ENCODE assay signal across 22 cellular contexts in genomic region chr3:178044320-178044719, GRCh38.
DNase-seq lines count a peak whose midpoint lies in the region; ATAC-seq, FAIRE-seq and TF ChIP-seq lines count a peak whose summit lies in the region.
"Had no signal": no experiment of that assay in that cellular context is flagged by ENCODE, and none has a peak within 500 bp of the region (broad histone marks: within the 10 kb centered on the region; RNA-seq: fewer than 3 reads in every experiment).

No MANE protein-coding gene starts in this region.

- TF ChIP-seq CTCF in HepG2 (CRISPR knock-in tag; IDR thresholded peaks at IDR 0.05): no peak
- TF ChIP-seq CTCF in right lobe of liver (IDR thresholded peaks at IDR 0.05): no peak
- TF ChIP-seq CTCF in HEK293 (tag by site-specific recombination; IDR thresholded peaks at IDR 0.05): no peak
- TF ChIP-seq CTCF in H1 (IDR thresholded peaks at IDR 0.05; ENCODE audit: control extremely low read depth in 1 of 3, insufficient read depth in 1 of 3, low read depth in 1 of 3, low read length in 3 of 3): no peak

- no peak overlapping the region for H3K4me2 ChIP-seq in HepG2 (ENCODE audit: low read depth, low read length)
- H3K4me2 ChIP-seq in H1 (ENCODE audit: insufficient read depth in 1 of 2, low read depth in 2 of 2, low read length in 2 of 2): no peak overlapping the region
- H3K4me2 ChIP-seq in Karpas-422 (ENCODE audit: low read depth, low read length, poor library complexity, severe bottlenecking): no peak overlapping the region
- H3K4me2 ChIP-seq: BLaER1 had no signal

- no peak overlapping the region for H3K18ac ChIP-seq in H1 (ENCODE audit: extremely low read depth, low read length)

- no peak overlapping the region for H3K27ac ChIP-seq in HepG2 (ENCODE audit: extremely low read length, insufficient read depth, low read length)
- no peak overlapping the region for H3K27ac ChIP-seq in right lobe of liver
- H3K27ac ChIP-seq in HEK293 (ENCODE audit: extremely low read depth, low read depth, low read length): no peak overlapping the region
- no peak overlapping the region for H3K27ac ChIP-seq in H1 (ENCODE audit: low read depth, low read length)
- no peak overlapping the region for H3K27ac ChIP-seq in Karpas-422 (ENCODE audit: low read length)
- H3K27ac ChIP-seq: 22Rv1, BLaER1 had no signal

- no peak overlapping the region for H2BK15ac ChIP-seq in H1 (ENCODE audit: low read length)

- WGBS in HepG2 (ENCODE audit: low lambda C conversion rate): 61% methylated on average over 2 of the region's 2 CpGs
- WGBS in right lobe of liver (ENCODE audit: insufficient coverage, low coverage, low lambda C conversion rate, missing lambda C conversion rate): 91% methylated on average over 2 of the region's 2 CpGs
- 94% methylated on average over 2 of the region's 2 CpGs; no CpG with 5 or more reads in 1 of the 2 experiments for WGBS in H1 (ENCODE audit: extremely low coverage in 1 of 2, insufficient coverage in 1 of 2, insufficient read length in 1 of 2, insufficient replicate concordance in 2 of 2, low coverage in 1 of 2, low lambda C conversion rate in 2 of 2, missing lambda C conversion rate in 1 of 2), 2 experiments

- BruUV-seq in HepG2 (replicated peaks; lab: Mats Ljungman, UMichigan): no TSS peak

- H3K9me3 ChIP-seq in HepG2 (ENCODE audit: low read length) (no peaks in the 10 kb centered on the region), right lobe of liver (no peaks in the 10 kb centered on the region), HEK293 (ENCODE audit: control insufficient read depth, insufficient read depth, low read depth, low read length) (no peaks in the 10 kb centered on the region), H1 (ENCODE audit: insufficient read depth in 2 of 2, low read depth in 1 of 2, low read length in 1 of 2) (no peaks in the 10 kb centered on the region), Karpas-422 (ENCODE audit: low read length) (peaks cover 13% of the 10 kb centered on the region)
- H3K9me3 ChIP-seq: BE2C, Caco-2 had no signal

- H3K56ac ChIP-seq in H1 (replicated peaks; ENCODE audit: insufficient read length, low read depth, low read length): no peak overlapping the region

- H3K23ac ChIP-seq in H1 (ENCODE audit: insufficient read length): no peak overlapping the region

- DNase-seq in HepG2 (ENCODE audit: low spot score): no peak
- DNase-seq in right lobe of liver: no peak
- DNase-seq in H1 (ENCODE audit: low read depth in 1 of 2, low spot score in 2 of 2): no peak
- DNase-seq in CD1c-positive myeloid dendritic cell (ENCODE audit: extremely low spot score): no peak
- DNase-seq in Karpas-422: no peak
- DNase-seq: ACHN; BE2C; C1 segment of cervical spinal cord; Caco-2; Calu3; CD4-positive, alpha-beta T cell; CD8-positive, alpha-beta T cell; DMS79 treated with DMSO at 0.1 percent for 48 hours; GF-D8 had no signal

- H2BK120ac ChIP-seq in H1 (replicated peaks; ENCODE audit: low read depth, low read length): no peak overlapping the region

- no peak overlapping the region for H3K14ac ChIP-seq in H1 (ENCODE audit: insufficient read length)

- H2BK12ac ChIP-seq in H1 (ENCODE audit: low read depth, low read length): no peak overlapping the region

- H3K4ac ChIP-seq in H1 (replicated peaks; ENCODE audit: insufficient read length, low read depth, low read length): no peak overlapping the region

- no peaks in the 10 kb centered on the region for H3K9me2 ChIP-seq in Karpas-422 (replicated peaks; ENCODE audit: insufficient read depth, low read length)

- TF ChIP-seq POLR2A in HepG2 (IDR thresholded peaks at IDR 0.05; ENCODE audit: insufficient read depth in 1 of 2, low read depth in 2 of 2, low read length in 2 of 2) (no peak), right lobe of liver (IDR thresholded peaks at IDR 0.05) (no peak), H1 (IDR thresholded peaks at IDR 0.05; ENCODE audit: control extremely low read depth in 1 of 2, low read depth in 2 of 2, low read length in 2 of 2) (no peak)

- H3K4me3 ChIP-seq in HepG2 (replicated peaks in 1 of 3; ENCODE audit: insufficient read depth in 1 of 3, low read depth in 2 of 3, low read length in 3 of 3): no peak overlapping the region
- no peak overlapping the region for H3K4me3 ChIP-seq in right lobe of liver
- no peak overlapping the region for H3K4me3 ChIP-seq in HEK293 (ENCODE audit: low read depth, low read length)
- no peak overlapping the region for H3K4me3 ChIP-seq in H1 (ENCODE audit: extremely low read depth in 1 of 4, insufficient read depth in 2 of 4, low read depth in 3 of 4, low read length in 4 of 4)
- no peak overlapping the region for H3K4me3 ChIP-seq in Karpas-422 (ENCODE audit: low read length)
- H3K4me3 ChIP-seq: BLaER1 had no signal

- no peaks in the 10 kb centered on the region for H3K79me1 ChIP-seq in H1 (ENCODE audit: low read depth, low read length)

- POLR2A ChIA-PET in HepG2 (lab: Yijun Ruan, JAX) (no interaction called here), HEK293 (lab: Yijun Ruan, JAX) (no interaction called here), H1 (lab: Charles Lee; ENCODE audit: partially characterized antibody) (no interaction called here)

- intact Hi-C loops in HepG2 (cut with micrococcal nuclease; ENCODE audit: unreplicated experiment): no loop called here
- intact Hi-C loops in right lobe of liver (cut with DNase I): no loop called here

- TF ChIP-seq EP300 in HepG2 (IDR thresholded peaks at IDR 0.05; ENCODE audit: low read depth in 2 of 2, low read length in 2 of 2): no peak
- TF ChIP-seq EP300 in HepG2 (CRISPR knock-in tag; IDR thresholded peaks at IDR 0.05; ENCODE audit: borderline replicate concordance): no peak
- TF ChIP-seq EP300 in Ishikawa (IDR thresholded peaks at IDR 0.05; ENCODE audit: borderline replicate concordance): no peak
- TF ChIP-seq EP300 in H1 (IDR thresholded peaks at IDR 0.05; ENCODE audit: borderline replicate concordance in 1 of 2, low read depth in 2 of 2, low read length in 2 of 2): no peak

- no peak overlapping the region for H2AK5ac ChIP-seq in H1 (ENCODE audit: low read depth, low read length)

- in situ Hi-C loops in HepG2 (cut with HindIII; ENCODE audit: extremely low pct_ligation_motif_present, low pct_unique_long_range_greater_than_20kb): no loop called here

- TF ChIP-seq RAD21 in HepG2 (CRISPR knock-in tag; IDR thresholded peaks at IDR 0.05): no peak
- TF ChIP-seq RAD21 in Ishikawa (IDR thresholded peaks at IDR 0.05; ENCODE audit: low read depth): no peak
- no peak for TF ChIP-seq RAD21 in H1 (IDR thresholded peaks at IDR 0.05 in 1 of 2, conservative IDR thresholded peaks at IDR 0.05 in 1 of 2; ENCODE audit: low read depth in 2 of 2, low read length in 2 of 2)

- CTCF ChIA-PET in HepG2 (lab: Yijun Ruan, JAX; ENCODE audit: low intra/inter-chr PET ratio, low total read pairs) (no interaction called here), HEK293 (lab: Yijun Ruan, JAX) (no interaction called here), H1 (lab: Charles Lee; ENCODE audit: partially characterized antibody) (no interaction called here)

- H3K23me2 ChIP-seq in H1 (ENCODE audit: low read depth, low read length): no peaks in the 10 kb centered on the region

- no peak overlapping the region for H4K8ac ChIP-seq in H1 (ENCODE audit: extremely low read depth, insufficient read depth, low read length)

- H3K9ac ChIP-seq in HepG2 (ENCODE audit: insufficient read depth, low read depth, low read length): no peak overlapping the region
- H3K9ac ChIP-seq in H1 (replicated peaks in 1 of 4; ENCODE audit: extremely low read depth in 1 of 4, low read depth in 3 of 4, low read length in 3 of 4): no peak overlapping the region
- no peak overlapping the region for H3K9ac ChIP-seq in Karpas-422 (ENCODE audit: low read length)
- H3K9ac ChIP-seq: BLaER1 had no signal

- no peak overlapping the region for H4K91ac ChIP-seq in H1 (replicated peaks; ENCODE audit: insufficient read length, low read length)

- FAIRE-seq in HepG2 (lab: Jason Lieb, UNC) (no peak), H1 (lab: Jason Lieb, UNC) (no peak)
- FAIRE-seq: D721Med, G401.6, GM12891 had no signal

- no peaks in the 10 kb centered on the region for H3K36me3 ChIP-seq in HepG2 (replicated peaks in 1 of 2; ENCODE audit: control insufficient read depth in 1 of 2, insufficient read depth in 2 of 2, low read length in 2 of 2)
- no peaks in the 10 kb centered on the region for H3K36me3 ChIP-seq in right lobe of liver
- H3K36me3 ChIP-seq in HEK293 (ENCODE audit: control insufficient read depth in 2 of 2, insufficient read depth in 1 of 2, low read length in 2 of 2): no peaks in the 10 kb centered on the region
- no peaks in the 10 kb centered on the region for H3K36me3 ChIP-seq in H1 (ENCODE audit: control insufficient read depth in 2 of 4, insufficient read depth in 4 of 4, low read length in 3 of 4)
- H3K36me3 ChIP-seq in Karpas-422 (ENCODE audit: insufficient read depth, low read length): no peaks in the 10 kb centered on the region
- H3K36me3 ChIP-seq: BE2C, BLaER1 had no signal

- no peak overlapping the region for H2BK5ac ChIP-seq in H1 (ENCODE audit: low read depth, low read length)

- ATAC-seq in HepG2 (no peak), right lobe of liver (no peak), HG03520 (IDR thresholded peaks at IDR 0.05; ENCODE audit: unreplicated experiment) (no peak)
- ATAC-seq: CD8-positive, alpha-beta T cell had no signal

- H3K27me3 ChIP-seq in HepG2 (ENCODE audit: control insufficient read depth in 1 of 2, insufficient read depth in 2 of 2, low read length in 2 of 2) (no peaks in the 10 kb centered on the region), right lobe of liver (no peaks in the 10 kb centered on the region), H1 (replicated peaks in 1 of 4; ENCODE audit: control insufficient read depth in 3 of 4, extremely low read depth in 1 of 4, insufficient read depth in 3 of 4, low read length in 3 of 4) (no peaks in the 10 kb centered on the region), Karpas-422 (ENCODE audit: low read length) (no peaks in the 10 kb centered on the region)
- H3K27me3 ChIP-seq: BE2C, BLaER1 had no signal

- no peak overlapping the region for H4K5ac ChIP-seq in H1 (ENCODE audit: insufficient read length, low read depth, low read length)

- H3K4me1 ChIP-seq in HepG2 (ENCODE audit: insufficient read depth, low read length): no peaks in the 10 kb centered on the region
- no peaks in the 10 kb centered on the region for H3K4me1 ChIP-seq in right lobe of liver
- no peaks in the 10 kb centered on the region for H3K4me1 ChIP-seq in HEK293 (ENCODE audit: control insufficient read depth, insufficient read depth, low read length)
- H3K4me1 ChIP-seq in H1 (replicated peaks in 1 of 4; ENCODE audit: control insufficient read depth in 3 of 4, insufficient read depth in 4 of 4, low read length in 3 of 4): no peaks in the 10 kb centered on the region
- no peaks in the 10 kb centered on the region for H3K4me1 ChIP-seq in Karpas-422 (ENCODE audit: low read length)
- H3K4me1 ChIP-seq: BLaER1, Caco-2 had no signal

- H2AFZ ChIP-seq in HepG2 (ENCODE audit: low read length): no peak overlapping the region
- H2AFZ ChIP-seq in H1 (ENCODE audit: low read length): no peak overlapping the region
- no peak overlapping the region for H2AFZ ChIP-seq in Karpas-422 (ENCODE audit: low read length)

- no peaks in the 10 kb centered on the region for H3K79me2 ChIP-seq in HepG2 (ENCODE audit: insufficient read depth, low read length)
- H3K79me2 ChIP-seq in H1 (ENCODE audit: control insufficient read depth in 1 of 2, insufficient read depth in 2 of 2, low read length in 2 of 2): no peaks in the 10 kb centered on the region
- H3K79me2 ChIP-seq in Karpas-422 (ENCODE audit: low read length): no peaks in the 10 kb centered on the region

- H2BK20ac ChIP-seq in H1 (ENCODE audit: low read length): no peak overlapping the region

- H4K20me1 ChIP-seq in HepG2 (ENCODE audit: insufficient read depth, low read length): no peaks in the 10 kb centered on the region
- no peaks in the 10 kb centered on the region for H4K20me1 ChIP-seq in H1 (replicated peaks in 1 of 2; ENCODE audit: control insufficient read depth in 1 of 2, insufficient read depth in 2 of 2, low read length in 2 of 2)
- no peaks in the 10 kb centered on the region for H4K20me1 ChIP-seq in Karpas-422 (ENCODE audit: insufficient read depth, low read depth, low read length)
- H4K20me1 ChIP-seq: BLaER1 had no signal
